8 cellular contexts compared by ENCODE assay signal in genomic region chr19:18940791-18941627, GRCh38. TPM values are rescaled to one million over a fixed set of nuclear protein-coding genes. Genes with fewer than 3 reads are reported as not detected.
A peak's percentile ranks its signal among the peaks of the same experiment; 100 is the strongest.
DNase-seq lines count a peak whose midpoint lies in the region; ATAC-seq and TF ChIP-seq lines count a peak whose summit lies in the region.

Gene HOMER3 (minus strand): TSS chr19:18941217. CDS start chr19:18938982, 2,235 bp downstream.

- no peak for TF ChIP-seq EP300 in suprapubic skin (IDR thresholded peaks at IDR 0.05)

- H3K4me1 ChIP-seq in osteoblast (ENCODE audit: insufficient read depth, low read length) (peaks cover 7% of the 10 kb centered on the region), suprapubic skin (peaks cover 21% of the 10 kb centered on the region)

- H3K27me3 ChIP-seq in osteoblast (ENCODE audit: insufficient read depth, low read length) (no peaks in the 10 kb centered on the region), suprapubic skin (no peaks in the 10 kb centered on the region)

- H2AFZ ChIP-seq in osteoblast (ENCODE audit: low read length), result peak within 1 kb of the TSS; percentile 90

- no peak for ATAC-seq in HG03469 (IDR thresholded peaks at IDR 0.05; ENCODE audit: unreplicated experiment)

- peak; percentile 64 for DNase-seq in COLO668 (lab: John Stamatoyannopoulos, UW; ENCODE audit: unreplicated experiment)
- DNase-seq in HPDE6-E6E7 (ENCODE audit: extremely low spot score), result peak; percentile 72
- no peak for DNase-seq in SK-N-MC (ENCODE audit: low read depth, low spot score)
- peak; percentile 39 to 93 (median 83) for DNase-seq in head of caudate nucleus
- DNase-seq in osteoblast (ENCODE audit: insufficient read length, low spot score, missing footprints), result peak; percentile 100
- DNase-seq in suprapubic skin (ENCODE audit: low spot score in 2 of 2), result peak in 1 of 2 donors; percentile 84

- intact Hi-C loops in head of caudate nucleus (cut with DNase I), result no loop called here

- H3K4me1 Mint-ChIP-seq in activated naive CD8-positive, alpha-beta T cell (ENCODE audit: low read depth), result peaks cover 7% of the 10 kb centered on the region

- TF ChIP-seq CTCF in osteoblast (IDR thresholded peaks at IDR 0.05; ENCODE audit: extremely low read depth, low read depth, low read length) (peak; percentile 9), suprapubic skin (IDR thresholded peaks at IDR 0.05) (peak in 1 of 2 donors; percentile 40)

- peak within 1 kb of the TSS; percentile 67 for H3K4me3 Mint-ChIP-seq in activated naive CD8-positive, alpha-beta T cell

- H3K4me3 ChIP-seq in SK-N-MC (peak within 1 kb of the TSS; percentile 87), osteoblast (ENCODE audit: insufficient read depth, low read length) (peak within 1 kb of the TSS; percentile 88), suprapubic skin (peak within 1 kb of the TSS; percentile 85)

- 2% methylated on average over 29 of the region's 81 CpGs for WGBS in suprapubic skin

- peak within 1 kb of the TSS; percentile 34 for H3K27ac Mint-ChIP-seq in activated naive CD8-positive, alpha-beta T cell

- H3K4me2 ChIP-seq in osteoblast (ENCODE audit: insufficient read depth, low read length), result peak within 1 kb of the TSS; percentile 91

- H3K79me2 ChIP-seq in osteoblast (ENCODE audit: insufficient read depth, low read length), result peaks cover 35% of the 10 kb centered on the region

- peaks cover 4% of the 10 kb centered on the region for H4K20me1 ChIP-seq in osteoblast (ENCODE audit: insufficient read depth, low read length)

- H3K27ac ChIP-seq in SK-N-MC (no peak within 1 kb of the TSS), osteoblast (ENCODE audit: low read depth, low read length) (peak within 1 kb of the TSS; percentile 78), suprapubic skin (peak within 1 kb of the TSS; percentile 27)

- H3K9ac ChIP-seq in SK-N-MC (ENCODE audit: insufficient read length), result peak within 1 kb of the TSS; percentile 75

- no peaks in the 10 kb centered on the region for H3K36me3 Mint-ChIP-seq in activated naive CD8-positive, alpha-beta T cell

- H3K9me3 Mint-ChIP-seq in activated naive CD8-positive, alpha-beta T cell (ENCODE audit: low read depth), result no peaks in the 10 kb centered on the region

- H3K9me3 ChIP-seq in SK-N-MC (ENCODE audit: low read depth, low read length), result no peaks in the 10 kb centered on the region
- no peaks in the 10 kb centered on the region for H3K9me3 ChIP-seq in osteoblast (ENCODE audit: low read depth, low read length)
- H3K9me3 ChIP-seq in suprapubic skin, result no peaks in the 10 kb centered on the region

- TF ChIP-seq POLR2A in suprapubic skin (IDR thresholded peaks at IDR 0.05), result no peak

- peaks cover 10% of the 10 kb centered on the region for H3K27me3 Mint-ChIP-seq in activated naive CD8-positive, alpha-beta T cell

- H3K36me3 ChIP-seq in SK-N-MC (ENCODE audit: insufficient read depth, low read length) (no peaks in the 10 kb centered on the region), osteoblast (ENCODE audit: insufficient read depth, low read length) (peaks cover 15% of the 10 kb centered on the region), suprapubic skin (peaks cover 13% of the 10 kb centered on the region)

RNA-seq across cellular contexts. Expression of gene HOMER3, which starts in this region (rescaled TPM):
- total RNA-seq in osteoblast (98.4 and 107 TPM in 2 replicates), suprapubic skin (10 to 100 TPM; 22.9 to 32.9 (median 27.7) TPM)
